Comparison of ENCODE assay signal across 21 cellular contexts in the genomic region with DNA sequence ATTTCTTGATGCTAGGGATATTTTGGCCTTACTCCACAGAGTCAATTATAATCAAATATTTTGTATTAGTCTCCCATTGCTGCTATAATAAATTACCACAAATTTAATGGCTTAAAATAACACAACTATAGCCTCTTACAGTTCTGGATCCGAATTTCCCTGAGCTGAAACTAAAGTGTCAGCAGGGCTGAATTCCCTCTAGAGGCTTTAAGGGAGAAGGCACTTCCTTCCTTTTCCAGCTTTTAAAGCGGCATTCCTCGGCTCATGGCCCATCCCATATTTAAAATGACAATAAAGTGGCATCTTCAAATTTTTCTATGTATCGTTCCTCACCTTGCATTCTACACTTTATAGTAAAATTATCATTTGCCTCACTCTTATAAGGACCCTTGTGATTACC.
"Had no signal": no experiment of that assay in that cellular context is flagged by ENCODE, and none has a peak within 500 bp of the region (broad histone marks: within the 10 kb centered on the region; RNA-seq: fewer than 3 reads in every experiment).

No MANE protein-coding gene starts in this region.

- H2AFZ ChIP-seq: hepatocyte had no signal

- H3K27ac Mint-ChIP-seq: mesothelial cell of epicardium; natural killer cell; stimulated activated naive B cell treated with anti-CD40 and anti-IgM and Interleukin-4, amounts not matched to agents 10 μg/mL and 1 μg/mL and 100 μg/mL, for 72 hours; stimulated activated naive CD8-positive, alpha-beta T cell treated with anti-CD3 and anti-CD28 coated beads, Interleukin-15, amount 100 ng/mL, for 72 hours had no signal

- H3K27me3 ChIP-seq: esophagus squamous epithelium, hepatocyte, ovary, right atrium auricular region, sigmoid colon, testis, tibial nerve had no signal

- H3K4me3 ChIP-seq: coronary artery, esophagus squamous epithelium, hepatocyte, ovary, right atrium auricular region, sigmoid colon, skin epidermis, testis, tibial nerve had no signal

- H3K9me3 ChIP-seq: esophagus squamous epithelium, ovary, right atrium auricular region, testis, tibial nerve had no signal

- H3K79me2 ChIP-seq: hepatocyte had no signal

- H3K4me2 ChIP-seq: hepatocyte had no signal

- DNase-seq: effector CD4-positive, alpha-beta T cell; esophagus squamous epithelium; foreskin fibroblast; head of caudate nucleus; islet precursor cell; natural killer cell; nucleus accumbens; ovary; sigmoid colon; stimulated activated CD4-positive, alpha-beta T cell treated with anti-CD3 and anti-CD28 coated beads, Interleukin-2, amount 100 ng/mL, for 24 hours; stimulated activated CD4-positive, alpha-beta T cell treated with anti-CD3 and anti-CD28 coated beads, Interleukin-4, amount 100 ng/mL, for 4 hours; stimulated activated naive B cell treated with anti-CD40 and anti-IgM and Interleukin-4, amounts not matched to agents 10 μg/mL and 1 μg/mL and 100 μg/mL, for 72 hours; stimulated activated naive CD8-positive, alpha-beta T cell treated with anti-CD3 and anti-CD28 coated beads, Interleukin-15, amount 100 ng/mL, for 72 hours; testis had no signal

- H3K9me3 Mint-ChIP-seq: mesothelial cell of epicardium; neural crest cell; stimulated activated naive B cell treated with anti-CD40 and anti-IgM and Interleukin-4, amounts not matched to agents 10 μg/mL and 1 μg/mL and 100 μg/mL, for 72 hours had no signal

- H3K4me3 Mint-ChIP-seq: mesothelial cell of epicardium; natural killer cell; neural crest cell; stimulated activated naive B cell treated with anti-CD40 and anti-IgM and Interleukin-4, amounts not matched to agents 10 μg/mL and 1 μg/mL and 100 μg/mL, for 72 hours; stimulated activated naive CD8-positive, alpha-beta T cell treated with anti-CD3 and anti-CD28 coated beads, Interleukin-15, amount 100 ng/mL, for 72 hours had no signal

- H3K4me1 ChIP-seq: esophagus squamous epithelium, right atrium auricular region, sigmoid colon, testis, tibial nerve had no signal

- H3K36me3 Mint-ChIP-seq: mesothelial cell of epicardium; stimulated activated naive B cell treated with anti-CD40 and anti-IgM and Interleukin-4, amounts not matched to agents 10 μg/mL and 1 μg/mL and 100 μg/mL, for 72 hours had no signal

- H3K36me3 ChIP-seq: esophagus squamous epithelium, ovary, right atrium auricular region, sigmoid colon, tibial nerve had no signal

- H3K27me3 Mint-ChIP-seq: stimulated activated naive B cell treated with anti-CD40 and anti-IgM and Interleukin-4, amounts not matched to agents 10 μg/mL and 1 μg/mL and 100 μg/mL, for 72 hours; stimulated activated naive CD8-positive, alpha-beta T cell treated with anti-CD3 and anti-CD28 coated beads, Interleukin-15, amount 100 ng/mL, for 72 hours had no signal

- H3K27ac ChIP-seq: coronary artery, esophagus squamous epithelium, hepatocyte, ovary, right atrium auricular region, sigmoid colon, skin epidermis, testis, tibial nerve had no signal

- H3K4me1 Mint-ChIP-seq: natural killer cell; stimulated activated naive B cell treated with anti-CD40 and anti-IgM and Interleukin-4, amounts not matched to agents 10 μg/mL and 1 μg/mL and 100 μg/mL, for 72 hours; stimulated activated naive CD8-positive, alpha-beta T cell treated with anti-CD3 and anti-CD28 coated beads, Interleukin-15, amount 100 ng/mL, for 72 hours had no signal
